2 cellular contexts compared by ENCODE assay signal in the genomic region with DNA sequence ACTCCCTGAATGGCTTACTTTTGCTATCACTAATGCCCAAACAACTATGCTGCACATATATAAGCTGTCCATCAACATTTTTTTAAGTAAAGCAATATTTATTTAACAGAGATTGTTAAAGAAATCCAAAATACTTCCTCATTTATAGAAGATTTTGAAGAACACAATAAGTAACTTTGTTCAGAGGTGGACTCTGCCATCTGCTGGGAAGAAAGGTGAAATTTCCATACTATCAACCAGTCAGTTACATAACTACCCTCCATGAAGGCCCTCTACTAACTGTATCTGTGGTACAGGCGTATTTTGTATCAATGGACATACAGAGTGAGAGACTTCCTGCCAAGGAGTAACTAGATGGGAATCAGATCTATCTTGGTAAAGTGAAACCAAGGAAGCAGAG.
TF ChIP-seq lines count a peak whose summit lies in the region.

No MANE protein-coding gene starts in this region.

TF ChIP-seq in GM12878, 131 proteins besides CTCF, POLR2A, EP300 and RAD21 (continued from another document and continues in another):
- TF ChIP-seq E4F1 (IDR thresholded peaks at IDR 0.05; ENCODE audit: borderline replicate concordance, partially characterized antibody) (no peak), LARP7 (IDR thresholded peaks at IDR 0.05) (no peak), FOXM1 (IDR thresholded peaks at IDR 0.05; ENCODE audit: low read depth, low read length) (0 out of 2 replicates have a peak, but pooled peaks have one; percentile 50), RB1 (IDR thresholded peaks at IDR 0.05; ENCODE audit: borderline replicate concordance) (no peak), MYC (IDR thresholded peaks at IDR 0.05; ENCODE audit: insufficient read depth, insufficient read length, insufficient replicate concordance, low read length, severe bottlenecking) (no peak), HDAC6 (IDR thresholded peaks at IDR 0.05; ENCODE audit: unreplicated experiment) (no peak), POLR2AphosphoS5 (IDR thresholded peaks at IDR 0.05; ENCODE audit: low read length) (no peak), CBX5 (IDR thresholded peaks at IDR 0.05; ENCODE audit: low read depth) (no peak), DPF2 (IDR thresholded peaks at IDR 0.05) (no peak), IKZF1 (conservative IDR thresholded peaks at IDR 0.05) (no peak), KAT2A (conservative IDR thresholded peaks at IDR 0.05; ENCODE audit: control insufficient read depth, low read depth, low read length) (no peak), IKZF2 (IDR thresholded peaks at IDR 0.05) (no peak), HSF1 (IDR thresholded peaks at IDR 0.05; ENCODE audit: low read depth, low read length) (no peak), SMC3 (IDR thresholded peaks at IDR 0.05; ENCODE audit: borderline replicate concordance, low read length) (peak; percentile 77; the same call in 1 of the 2 replicates), ATF7 (IDR thresholded peaks at IDR 0.05; ENCODE audit: low read depth) (0 out of 2 replicates have a peak, but pooled peaks have one; percentile 9), PKNOX1 (IDR thresholded peaks at IDR 0.05) (peak; percentile 9; the same call in 1 of the 2 replicates), RFX5 (IDR thresholded peaks at IDR 0.05; ENCODE audit: low read depth, low read length) (no peak)
- TF ChIP-seq, protein P1, sequence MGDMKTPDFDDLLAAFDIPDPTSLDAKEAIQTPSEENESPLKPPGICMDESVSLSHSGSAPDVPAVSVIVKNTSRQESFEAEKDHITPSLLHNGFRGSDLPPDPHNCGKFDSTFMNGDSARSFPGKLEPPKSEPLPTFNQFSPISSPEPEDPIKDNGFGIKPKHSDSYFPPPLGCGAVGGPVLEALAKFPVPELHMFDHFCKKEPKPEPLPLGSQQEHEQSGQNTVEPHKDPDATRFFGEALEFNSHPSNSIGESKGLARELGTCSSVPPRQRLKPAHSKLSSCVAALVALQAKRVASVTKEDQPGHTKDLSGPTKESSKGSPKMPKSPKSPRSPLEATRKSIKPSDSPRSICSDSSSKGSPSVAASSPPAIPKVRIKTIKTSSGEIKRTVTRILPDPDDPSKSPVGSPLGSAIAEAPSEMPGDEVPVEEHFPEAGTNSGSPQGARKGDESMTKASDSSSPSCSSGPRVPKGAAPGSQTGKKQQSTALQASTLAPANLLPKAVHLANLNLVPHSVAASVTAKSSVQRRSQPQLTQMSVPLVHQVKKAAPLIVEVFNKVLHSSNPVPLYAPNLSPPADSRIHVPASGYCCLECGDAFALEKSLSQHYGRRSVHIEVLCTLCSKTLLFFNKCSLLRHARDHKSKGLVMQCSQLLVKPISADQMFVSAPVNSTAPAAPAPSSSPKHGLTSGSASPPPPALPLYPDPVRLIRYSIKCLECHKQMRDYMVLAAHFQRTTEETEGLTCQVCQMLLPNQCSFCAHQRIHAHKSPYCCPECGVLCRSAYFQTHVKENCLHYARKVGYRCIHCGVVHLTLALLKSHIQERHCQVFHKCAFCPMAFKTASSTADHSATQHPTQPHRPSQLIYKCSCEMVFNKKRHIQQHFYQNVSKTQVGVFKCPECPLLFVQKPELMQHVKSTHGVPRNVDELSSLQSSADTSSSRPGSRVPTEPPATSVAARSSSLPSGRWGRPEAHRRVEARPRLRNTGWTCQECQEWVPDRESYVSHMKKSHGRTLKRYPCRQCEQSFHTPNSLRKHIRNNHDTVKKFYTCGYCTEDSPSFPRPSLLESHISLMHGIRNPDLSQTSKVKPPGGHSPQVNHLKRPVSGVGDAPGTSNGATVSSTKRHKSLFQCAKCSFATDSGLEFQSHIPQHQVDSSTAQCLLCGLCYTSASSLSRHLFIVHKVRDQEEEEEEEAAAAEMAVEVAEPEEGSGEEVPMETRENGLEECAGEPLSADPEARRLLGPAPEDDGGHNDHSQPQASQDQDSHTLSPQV (IDR thresholded peaks at IDR 0.05), result no peak

TF ChIP-seq in HepG2, 621 proteins besides CTCF, POLR2A, EP300 and RAD21 (continued from another document and continues in another):
- TF ChIP-seq, protein P2, sequence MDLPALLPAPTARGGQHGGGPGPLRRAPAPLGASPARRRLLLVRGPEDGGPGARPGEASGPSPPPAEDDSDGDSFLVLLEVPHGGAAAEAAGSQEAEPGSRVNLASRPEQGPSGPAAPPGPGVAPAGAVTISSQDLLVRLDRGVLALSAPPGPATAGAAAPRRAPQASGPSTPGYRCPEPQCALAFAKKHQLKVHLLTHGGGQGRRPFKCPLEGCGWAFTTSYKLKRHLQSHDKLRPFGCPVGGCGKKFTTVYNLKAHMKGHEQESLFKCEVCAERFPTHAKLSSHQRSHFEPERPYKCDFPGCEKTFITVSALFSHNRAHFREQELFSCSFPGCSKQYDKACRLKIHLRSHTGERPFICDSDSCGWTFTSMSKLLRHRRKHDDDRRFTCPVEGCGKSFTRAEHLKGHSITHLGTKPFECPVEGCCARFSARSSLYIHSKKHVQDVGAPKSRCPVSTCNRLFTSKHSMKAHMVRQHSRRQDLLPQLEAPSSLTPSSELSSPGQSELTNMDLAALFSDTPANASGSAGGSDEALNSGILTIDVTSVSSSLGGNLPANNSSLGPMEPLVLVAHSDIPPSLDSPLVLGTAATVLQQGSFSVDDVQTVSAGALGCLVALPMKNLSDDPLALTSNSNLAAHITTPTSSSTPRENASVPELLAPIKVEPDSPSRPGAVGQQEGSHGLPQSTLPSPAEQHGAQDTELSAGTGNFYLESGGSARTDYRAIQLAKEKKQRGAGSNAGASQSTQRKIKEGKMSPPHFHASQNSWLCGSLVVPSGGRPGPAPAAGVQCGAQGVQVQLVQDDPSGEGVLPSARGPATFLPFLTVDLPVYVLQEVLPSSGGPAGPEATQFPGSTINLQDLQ (CRISPR knock-in tag; IDR thresholded peaks at IDR 0.05), result no peak
- TF ChIP-seq, protein P3, sequence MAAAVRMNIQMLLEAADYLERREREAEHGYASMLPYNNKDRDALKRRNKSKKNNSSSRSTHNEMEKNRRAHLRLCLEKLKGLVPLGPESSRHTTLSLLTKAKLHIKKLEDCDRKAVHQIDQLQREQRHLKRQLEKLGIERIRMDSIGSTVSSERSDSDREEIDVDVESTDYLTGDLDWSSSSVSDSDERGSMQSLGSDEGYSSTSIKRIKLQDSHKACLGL (CRISPR knock-in tag; IDR thresholded peaks at IDR 0.05), result no peak
- TF ChIP-seq ARID3A (IDR thresholded peaks at IDR 0.05; ENCODE audit: low read depth, low read length) (no peak), ZNF124 (CRISPR knock-in tag; IDR thresholded peaks at IDR 0.05) (no peak), IRF2 (CRISPR knock-in tag; IDR thresholded peaks at IDR 0.05) (0 out of 2 replicates have a peak, but pooled peaks have one; percentile 34), ARNT (IDR thresholded peaks at IDR 0.05) (no peak), ZNF326 (CRISPR knock-in tag; IDR thresholded peaks at IDR 0.05; ENCODE audit: borderline replicate concordance) (no peak), GATA4 (IDR thresholded peaks at IDR 0.05; ENCODE audit: borderline replicate concordance, low read depth) (no peak), SP140L (CRISPR knock-in tag; IDR thresholded peaks at IDR 0.05; ENCODE audit: borderline replicate concordance) (no peak), ZNF3 (CRISPR knock-in tag; IDR thresholded peaks at IDR 0.05) (peak; percentile 82), GATAD2A (CRISPR knock-in tag; IDR thresholded peaks at IDR 0.05) (0 out of 2 replicates have a peak, but pooled peaks have one; percentile 26), RARG (CRISPR knock-in tag; IDR thresholded peaks at IDR 0.05; ENCODE audit: low read depth) (no peak), ZNF18 (CRISPR knock-in tag; IDR thresholded peaks at IDR 0.05; ENCODE audit: insufficient replicate concordance) (no peak), SMC3 (IDR thresholded peaks at IDR 0.05; ENCODE audit: low read length) (peak; percentile 34), SCMH1 (CRISPR knock-in tag; IDR thresholded peaks at IDR 0.05; ENCODE audit: borderline replicate concordance) (no peak), ZBTB44 (CRISPR knock-in tag; IDR thresholded peaks at IDR 0.05) (no peak), ZFP41 (CRISPR knock-in tag; IDR thresholded peaks at IDR 0.05; ENCODE audit: borderline replicate concordance) (no peak), KAT2B (IDR thresholded peaks at IDR 0.05; ENCODE audit: borderline replicate concordance, low read depth, low read length) (no peak), ZNF234 (CRISPR knock-in tag; conservative IDR thresholded peaks at IDR 0.05) (no peak), CEBPG (CRISPR knock-in tag; IDR thresholded peaks at IDR 0.05) (peak; percentile 50; the same call in 1 of the 2 replicates), NFE2 (CRISPR knock-in tag; IDR thresholded peaks at IDR 0.05) (no peak), CCAR2 (optimal IDR thresholded peaks at IDR 0.05; ENCODE audit: low read depth, low read length) (no peak), ZNF614 (CRISPR knock-in tag; IDR thresholded peaks at IDR 0.05; ENCODE audit: borderline replicate concordance) (0 out of 2 replicates have a peak, but pooled peaks have one; percentile 31), CBX1 (IDR thresholded peaks at IDR 0.05; ENCODE audit: low read depth) (no peak), MAFF (IDR thresholded peaks at IDR 0.05; ENCODE audit: low read depth, low read length) (no peak), ERF (CRISPR knock-in tag; IDR thresholded peaks at IDR 0.05) (0 out of 2 replicates have a peak, but pooled peaks have one; percentile 25)
- TF ChIP-seq, protein P4, sequence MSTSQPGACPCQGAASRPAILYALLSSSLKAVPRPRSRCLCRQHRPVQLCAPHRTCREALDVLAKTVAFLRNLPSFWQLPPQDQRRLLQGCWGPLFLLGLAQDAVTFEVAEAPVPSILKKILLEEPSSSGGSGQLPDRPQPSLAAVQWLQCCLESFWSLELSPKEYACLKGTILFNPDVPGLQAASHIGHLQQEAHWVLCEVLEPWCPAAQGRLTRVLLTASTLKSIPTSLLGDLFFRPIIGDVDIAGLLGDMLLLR (CRISPR knock-in tag; IDR thresholded peaks at IDR 0.05), result no peak
- TF ChIP-seq, protein P5, sequence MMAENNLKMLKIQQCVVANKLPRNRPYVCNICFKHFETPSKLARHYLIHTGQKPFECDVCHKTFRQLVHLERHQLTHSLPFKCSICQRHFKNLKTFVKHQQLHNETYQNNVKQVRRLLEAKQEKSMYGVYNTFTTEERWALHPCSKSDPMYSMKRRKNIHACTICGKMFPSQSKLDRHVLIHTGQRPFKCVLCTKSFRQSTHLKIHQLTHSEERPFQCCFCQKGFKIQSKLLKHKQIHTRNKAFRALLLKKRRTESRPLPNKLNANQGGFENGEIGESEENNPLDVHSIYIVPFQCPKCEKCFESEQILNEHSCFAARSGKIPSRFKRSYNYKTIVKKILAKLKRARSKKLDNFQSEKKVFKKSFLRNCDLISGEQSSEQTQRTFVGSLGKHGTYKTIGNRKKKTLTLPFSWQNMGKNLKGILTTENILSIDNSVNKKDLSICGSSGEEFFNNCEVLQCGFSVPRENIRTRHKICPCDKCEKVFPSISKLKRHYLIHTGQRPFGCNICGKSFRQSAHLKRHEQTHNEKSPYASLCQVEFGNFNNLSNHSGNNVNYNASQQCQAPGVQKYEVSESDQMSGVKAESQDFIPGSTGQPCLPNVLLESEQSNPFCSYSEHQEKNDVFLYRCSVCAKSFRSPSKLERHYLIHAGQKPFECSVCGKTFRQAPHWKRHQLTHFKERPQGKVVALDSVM (CRISPR knock-in tag; IDR thresholded peaks at IDR 0.05), result no peak
- TF ChIP-seq, protein P6, sequence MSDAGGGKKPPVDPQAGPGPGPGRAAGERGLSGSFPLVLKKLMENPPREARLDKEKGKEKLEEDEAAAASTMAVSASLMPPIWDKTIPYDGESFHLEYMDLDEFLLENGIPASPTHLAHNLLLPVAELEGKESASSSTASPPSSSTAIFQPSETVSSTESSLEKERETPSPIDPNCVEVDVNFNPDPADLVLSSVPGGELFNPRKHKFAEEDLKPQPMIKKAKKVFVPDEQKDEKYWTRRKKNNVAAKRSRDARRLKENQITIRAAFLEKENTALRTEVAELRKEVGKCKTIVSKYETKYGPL (CRISPR knock-in tag; IDR thresholded peaks at IDR 0.05), result peak; percentile 95
